2 cellular contexts compared by ENCODE assay signal in the genomic region with DNA sequence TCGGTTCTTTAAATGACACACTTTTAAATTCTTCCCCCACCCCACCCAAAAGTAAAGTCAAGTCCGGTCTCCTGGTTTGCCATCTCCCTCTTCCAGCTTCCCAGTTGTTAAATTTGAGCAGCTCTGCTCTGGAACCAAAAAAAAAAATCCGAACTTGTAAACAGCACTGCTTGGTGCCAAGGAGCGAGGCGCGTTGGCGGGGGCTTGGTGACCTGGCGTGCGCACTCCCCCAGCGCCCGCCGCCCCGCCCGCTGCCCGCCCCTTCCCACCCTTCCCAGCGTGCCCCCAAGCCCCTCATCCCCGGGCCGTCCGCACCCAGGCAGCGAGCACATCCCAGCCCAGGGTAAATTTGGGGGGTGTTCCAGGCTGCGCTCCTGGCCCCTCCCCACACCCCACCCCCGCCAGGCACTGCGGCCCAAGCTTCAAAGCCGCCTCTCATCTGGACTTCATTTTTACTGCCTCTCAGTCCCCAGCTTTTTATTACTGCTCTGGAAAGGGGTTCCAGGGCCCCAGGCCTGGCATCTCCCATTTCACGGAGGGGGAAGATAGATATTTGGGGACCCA.
TF ChIP-seq lines count a peak whose summit lies in the region.

No MANE protein-coding gene starts in this region.

TF ChIP-seq in A549, 52 proteins besides CTCF, POLR2A, EP300 and RAD21:
- TF ChIP-seq NR3C1 (IDR thresholded peaks at IDR 0.05): no peak
- TF ChIP-seq MAFK (IDR thresholded peaks at IDR 0.05; ENCODE audit: partially characterized antibody): no peak
- TF ChIP-seq RFX5 (IDR thresholded peaks at IDR 0.05): no peak
- TF ChIP-seq JUNB (IDR thresholded peaks at IDR 0.05): no peak
- TF ChIP-seq MYC (IDR thresholded peaks at IDR 0.05; ENCODE audit: borderline replicate concordance, low read length): no peak
- TF ChIP-seq ESRRA (IDR thresholded peaks at IDR 0.05; ENCODE audit: borderline replicate concordance, low read length): no peak
- no peak for TF ChIP-seq EHF (CRISPR knock-in tag; IDR thresholded peaks at IDR 0.05)
- TF ChIP-seq, protein P1, sequence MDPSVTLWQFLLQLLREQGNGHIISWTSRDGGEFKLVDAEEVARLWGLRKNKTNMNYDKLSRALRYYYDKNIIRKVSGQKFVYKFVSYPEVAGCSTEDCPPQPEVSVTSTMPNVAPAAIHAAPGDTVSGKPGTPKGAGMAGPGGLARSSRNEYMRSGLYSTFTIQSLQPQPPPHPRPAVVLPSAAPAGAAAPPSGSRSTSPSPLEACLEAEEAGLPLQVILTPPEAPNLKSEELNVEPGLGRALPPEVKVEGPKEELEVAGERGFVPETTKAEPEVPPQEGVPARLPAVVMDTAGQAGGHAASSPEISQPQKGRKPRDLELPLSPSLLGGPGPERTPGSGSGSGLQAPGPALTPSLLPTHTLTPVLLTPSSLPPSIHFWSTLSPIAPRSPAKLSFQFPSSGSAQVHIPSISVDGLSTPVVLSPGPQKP (IDR thresholded peaks at IDR 0.05; ENCODE audit: low read depth, low read length): no peak
- TF ChIP-seq FOXS1 (CRISPR knock-in tag; IDR thresholded peaks at IDR 0.05): no peak
TF ChIP-seq in A549: peak in this region for 0.

TF ChIP-seq in IMR-90, 13 proteins besides CTCF, POLR2A, EP300 and RAD21:
- TF ChIP-seq, protein P1 (IDR thresholded peaks at IDR 0.05; ENCODE audit: borderline replicate concordance, low read depth, low read length): no peak
- TF ChIP-seq MAFK (IDR thresholded peaks at IDR 0.05; ENCODE audit: low read depth, low read length) (no peak), MXI1 (IDR thresholded peaks at IDR 0.05; ENCODE audit: borderline replicate concordance, low read depth, low read length) (no peak), MAZ (IDR thresholded peaks at IDR 0.05; ENCODE audit: borderline replicate concordance, low read depth, low read length) (no peak; the same call in 1 of the 2 replicates), SMC3 (IDR thresholded peaks at IDR 0.05; ENCODE audit: low read depth, low read length) (no peak), RCOR1 (IDR thresholded peaks at IDR 0.05; ENCODE audit: insufficient replicate concordance, low read length) (no peak), FOS (IDR thresholded peaks at IDR 0.05; ENCODE audit: low read depth, low read length) (no peak), CHD1 (IDR thresholded peaks at IDR 0.05; ENCODE audit: low read depth, low read length) (no peak), CEBPB (IDR thresholded peaks at IDR 0.05; ENCODE audit: low read depth, low read length) (no peak), RFX5 (IDR thresholded peaks at IDR 0.05; ENCODE audit: low read depth, low read length) (no peak), NFE2L2 (IDR thresholded peaks at IDR 0.05; ENCODE audit: low read depth, low read length) (no peak), BHLHE40 (IDR thresholded peaks at IDR 0.05; ENCODE audit: low read depth, low read length) (no peak)
- TF ChIP-seq, protein P2, sequence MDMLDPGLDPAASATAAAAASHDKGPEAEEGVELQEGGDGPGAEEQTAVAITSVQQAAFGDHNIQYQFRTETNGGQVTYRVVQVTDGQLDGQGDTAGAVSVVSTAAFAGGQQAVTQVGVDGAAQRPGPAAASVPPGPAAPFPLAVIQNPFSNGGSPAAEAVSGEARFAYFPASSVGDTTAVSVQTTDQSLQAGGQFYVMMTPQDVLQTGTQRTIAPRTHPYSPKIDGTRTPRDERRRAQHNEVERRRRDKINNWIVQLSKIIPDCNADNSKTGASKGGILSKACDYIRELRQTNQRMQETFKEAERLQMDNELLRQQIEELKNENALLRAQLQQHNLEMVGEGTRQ (IDR thresholded peaks at IDR 0.05; ENCODE audit: low read depth, low read length): no peak
TF ChIP-seq in IMR-90: peak in this region for 0.
